17 cellular contexts compared by ENCODE assay signal in genomic region chr1:156414440-156415064, GRCh38. TPM values are rescaled to one million over a fixed set of nuclear protein-coding genes. Genes with fewer than 3 reads are reported as not detected.
A peak's percentile ranks its signal among the peaks of the same experiment; 100 is the strongest.
DNase-seq lines count a peak whose midpoint lies in the region.
"Had no signal": no experiment of that assay in that cellular context is flagged by ENCODE, and none has a peak within 500 bp of the region (broad histone marks: within the 10 kb centered on the region; RNA-seq: fewer than 3 reads in every experiment).

No MANE protein-coding gene starts in this region.

- in situ Hi-C loops in ACHN (cut with HindIII; ENCODE audit: low pct_ligation_motif_present, low pct_unique_long_range_greater_than_20kb, low sequenced_read_pairs): no loop called here

- H3K27me3 ChIP-seq in H7 (ENCODE audit: control insufficient read depth, insufficient read depth, low read length): peaks cover 5% of the 10 kb centered on the region

- H3K4me3 ChIP-seq in H7 (ENCODE audit: insufficient read depth, low read depth, low read length): no peak overlapping the region
- H3K4me3 ChIP-seq: adrenal gland, gastroesophageal sphincter, right atrium auricular region had no signal

- no peaks in the 10 kb centered on the region for H3K36me3 ChIP-seq in H7 (replicated peaks; ENCODE audit: control insufficient read depth, insufficient read depth, low read length)
- H3K36me3 ChIP-seq: adrenal gland, gastroesophageal sphincter, right atrium auricular region had no signal

- DNase-seq in ACHN: peak; percentile 27
- peak; percentile 86 for DNase-seq in H7
- DNase-seq in activated CD4-positive, alpha-beta T cell treated with anti-CD3 and anti-CD28 coated beads, Interleukin-2, amount 50 U/mL, for 48 hours: peak; percentile 20 to 27
- DNase-seq in iPS-NIHi11 (ENCODE audit: low spot score): peak; percentile 78
- DNase-seq in GF-D8 (lab: John Stamatoyannopoulos, UW): no peak
- DNase-seq in kidney tubule cell (ENCODE audit: low spot score): no peak
- no peak for DNase-seq in NCI-H2227 (lab: John Stamatoyannopoulos, UW; ENCODE audit: unreplicated experiment)
- no peak for DNase-seq in SHP77 treated with DMSO at 0.1 percent for 48 hours (lab: John Stamatoyannopoulos, UW)
- DNase-seq: adrenal gland, KBM-7, mammary epithelial cell, NCI-H1105 treated with DMSO at 0.1 percent for 48 hours, NCI-H226 had no signal

RNA-seq across cellular contexts. Expression of gene RHBG, which starts 45.5 kb away (rescaled TPM):
- total RNA-seq in H7 (2014; rRNA removed; shearing (Covaris generic)): 0.69 and 1.3 TPM in 2 replicates
- total RNA-seq: epithelial cell of proximal tubule, gastroesophageal sphincter, mammary epithelial cell, right atrium auricular region, temporal lobe had no signal

Comparison
In these comparisons a context has a peak if more than half of its experiments do, and no peak if none do; other contexts are left out.
1. DNase-seq: peak in ACHN (single experiment), H7 (single experiment), activated CD4-positive, alpha-beta T cell treated with anti-CD3 and anti-CD28 coated beads, Interleukin-2, amount 50 U/mL, for 48 hours (2 of 2) and iPS-NIHi11 (single experiment); none in GF-D8 (single experiment), kidney tubule cell (single experiment), NCI-H2227 (single experiment) and SHP77 treated with DMSO at 0.1 percent for 48 hours (single experiment).